Comparison of ENCODE assay signal across 29 cellular contexts in the genomic region with DNA sequence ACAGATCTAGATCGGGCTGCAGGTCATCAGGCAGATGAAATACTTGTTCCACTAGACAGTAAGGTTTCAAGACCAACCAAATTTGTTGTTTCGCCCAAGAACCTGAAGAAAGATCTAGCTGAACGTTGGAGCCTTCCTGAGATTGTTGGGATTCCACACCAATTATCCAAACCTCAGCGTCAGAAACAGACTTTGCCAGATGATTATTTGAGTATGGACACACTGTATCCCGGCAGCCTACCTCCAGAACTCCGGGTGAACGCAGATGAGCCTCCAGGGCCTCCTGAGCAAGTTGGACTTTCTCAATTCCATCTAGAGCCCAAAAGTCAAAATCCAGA.
"Had no signal": no experiment of that assay in that cellular context is flagged by ENCODE, and none has a peak within 500 bp of the region (broad histone marks: within the 10 kb centered on the region; RNA-seq: fewer than 3 reads in every experiment).

No MANE protein-coding gene starts in this region.

- H3K4me1 ChIP-seq: lower lobe of right lung, neural progenitor cell, parathyroid adenoma, right atrium auricular region, right lobe of liver, testis, uterus had no signal

- H3K36me3 ChIP-seq: neural progenitor cell, right atrium auricular region, uterus had no signal

- H3K79me2 ChIP-seq: parathyroid adenoma had no signal

- H3K9ac ChIP-seq: neural progenitor cell, parathyroid adenoma had no signal

- H3K36me3 Mint-ChIP-seq: naive B cell, natural killer cell had no signal

- H3K27me3 ChIP-seq: hepatocyte, left lung, neural progenitor cell, neutrophil, right atrium auricular region, right lobe of liver, stomach, testis, tibial artery, uterus had no signal

- H3K4me1 Mint-ChIP-seq: neural progenitor cell had no signal

- ATAC-seq: left colon; left lung; lower lobe of right lung; natural killer cell; right lobe of liver; stimulated activated naive B cell treated with anti-CD40 and anti-IgM and Interleukin-4, amounts not matched to agents 10 μg/mL and 1 μg/mL and 100 μg/mL, for 72 hours; stimulated activated naive CD8-positive, alpha-beta T cell treated with anti-CD3 and anti-CD28 coated beads, Interleukin-15, Interleukin-2, amounts not matched to agents 100 U/mL and 50 U/mL, for 24 hours had no signal

- H3K4me2 ChIP-seq: hepatocyte, neural progenitor cell, smooth muscle cell had no signal

- H3K4me3 Mint-ChIP-seq: naive B cell; natural killer cell; nephron progenitor cell; neural progenitor cell; stimulated activated naive B cell treated with anti-CD40 and anti-IgM and Interleukin-4, amounts not matched to agents 10 μg/mL and 1 μg/mL and 100 μg/mL, for 72 hours; type B pancreatic cell had no signal

- H2AFZ ChIP-seq: hepatocyte, neural progenitor cell, parathyroid adenoma had no signal

- H3K27me3 Mint-ChIP-seq: naive B cell; stimulated activated naive B cell treated with anti-CD40 and anti-IgM and Interleukin-4, amounts not matched to agents 10 μg/mL and 1 μg/mL and 100 μg/mL, for 72 hours; type B pancreatic cell had no signal

- H3K9me3 ChIP-seq: left lung, lower lobe of right lung, neutrophil, psoas muscle, right atrium auricular region, right lobe of liver, stomach, testis, tibial artery, uterus had no signal

- DNase-seq: kidney glomerular epithelial cell; left colon; left lung; lower lobe of right lung; mammary epithelial cell; mesenchymal stem cell; naive B cell; natural killer cell; nephron progenitor cell; occipital lobe; psoas muscle; right lobe of liver; stimulated activated CD4-positive, alpha-beta T cell treated with anti-CD3 and anti-CD28 coated beads, Interleukin-1b, Interleukin-23, amount 100 ng/mL, for 48 hours; stimulated activated CD4-positive, alpha-beta T cell treated with anti-CD3 and anti-CD28 coated beads, Interleukin-2, amount 100 ng/mL, for 48 hours; stimulated activated CD4-positive, alpha-beta T cell treated with anti-CD3 and anti-CD28 coated beads, Interleukin-4, amount 100 ng/mL, for 4 hours; stimulated activated CD8-positive, alpha-beta memory T cell treated with anti-CD3 and anti-CD28 coated beads, Interleukin-4, amount 100 ng/mL, for 48 hours; stimulated activated naive B cell treated with anti-CD40 and anti-IgM and Interleukin-4, amounts not matched to agents 10 μg/mL and 1 μg/mL and 100 μg/mL, for 72 hours; stimulated activated naive CD8-positive, alpha-beta T cell treated with anti-CD3 and anti-CD28 coated beads, Interleukin-15, Interleukin-2, amounts not matched to agents 100 U/mL and 50 U/mL, for 24 hours; stomach; testis; tibial artery; uterus had no signal

- H3K9me3 Mint-ChIP-seq: naive B cell; natural killer cell; nephron progenitor cell; neural progenitor cell; stimulated activated naive B cell treated with anti-CD40 and anti-IgM and Interleukin-4, amounts not matched to agents 10 μg/mL and 1 μg/mL and 100 μg/mL, for 72 hours; type B pancreatic cell had no signal

- H3K27ac ChIP-seq: hepatocyte, left lung, lower lobe of right lung, neural progenitor cell, neutrophil, parathyroid adenoma, psoas muscle, right atrium auricular region, right lobe of liver, stomach, testis, tibial artery, uterus had no signal

- H3K4me3 ChIP-seq: hepatocyte, left lung, lower lobe of right lung, neural progenitor cell, psoas muscle, right atrium auricular region, right lobe of liver, smooth muscle cell, stomach, testis, tibial artery, uterus had no signal

- H3K27ac Mint-ChIP-seq: natural killer cell; nephron progenitor cell; neural progenitor cell; stimulated activated naive B cell treated with anti-CD40 and anti-IgM and Interleukin-4, amounts not matched to agents 10 μg/mL and 1 μg/mL and 100 μg/mL, for 72 hours; type B pancreatic cell had no signal
